ENCODE assay signal across 23 cellular contexts in the genomic region with DNA sequence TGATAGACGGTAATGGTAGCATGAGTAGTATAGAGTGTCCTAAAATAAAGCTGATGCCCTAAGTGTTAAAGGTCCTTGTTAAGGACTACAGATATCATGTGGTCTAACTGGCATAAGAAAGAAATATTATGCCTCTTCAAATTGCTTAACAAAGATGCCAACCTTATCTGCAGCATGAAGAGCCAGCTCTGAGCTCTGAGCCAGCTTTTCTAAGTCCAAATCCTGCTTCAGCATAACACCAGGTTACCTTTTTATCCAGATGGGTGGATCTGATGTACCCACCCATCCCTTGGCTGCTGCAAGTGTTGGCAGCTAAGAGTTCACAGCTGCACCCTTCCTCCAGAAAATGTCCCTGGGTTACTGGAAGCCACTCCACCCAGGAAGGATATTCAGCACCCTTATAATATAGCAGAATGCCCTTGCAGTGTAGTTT.
"Had no signal": no experiment of that assay in that cellular context is flagged by ENCODE, and none has a peak within 500 bp of the region (broad histone marks: within the 10 kb centered on the region; RNA-seq: fewer than 3 reads in every experiment).

No MANE protein-coding gene starts in this region.

- DNase-seq: hippocampal formation; kidney; lower lobe of right lung; mammary epithelial cell; mesenchymal stem cell; naive thymus-derived CD8-positive, alpha-beta T cell; nucleus accumbens; pancreas; stimulated activated CD4-positive, alpha-beta T cell treated with anti-CD3 and anti-CD28 coated beads, Interleukin-12 subunit alpha, Interleukin-12 subunit beta, amount 100 ng/mL, for 4 hours; stimulated activated CD4-positive, alpha-beta T cell treated with anti-CD3 and anti-CD28 coated beads, Interleukin-15, amount 100 ng/mL, for 24 hours; stimulated activated CD4-positive, alpha-beta T cell treated with anti-CD3 and anti-CD28 coated beads, Interleukin-2, amount 100 ng/mL, for 24 hours; stimulated activated CD4-positive, alpha-beta T cell treated with anti-CD3 and anti-CD28 coated beads, Interleukin-4, amount 100 ng/mL, for 1 hour; stimulated activated naive B cell treated with anti-CD40 and anti-IgM and Interleukin-4, amounts not matched to agents 10 μg/mL and 1 μg/mL and 100 μg/mL, for 72 hours; stimulated activated naive CD8-positive, alpha-beta T cell treated with anti-CD3 and anti-CD28 coated beads, Interleukin-15, Interleukin-2, amounts not matched to agents 100 U/mL and 50 U/mL, for 24 hours; stomach; testis; thyroid gland; transverse colon; upper lobe of left lung had no signal

- ATAC-seq: lower lobe of right lung; naive thymus-derived CD8-positive, alpha-beta T cell; pancreas; sciatic nerve; stimulated activated naive B cell treated with anti-CD40 and anti-IgM and Interleukin-4, amounts not matched to agents 10 μg/mL and 1 μg/mL and 100 μg/mL, for 72 hours; stimulated activated naive CD8-positive, alpha-beta T cell treated with anti-CD3 and anti-CD28 coated beads, Interleukin-15, Interleukin-2, amounts not matched to agents 100 U/mL and 50 U/mL, for 24 hours had no signal

- H3K9me3 ChIP-seq: lower lobe of right lung, pancreas, prostate gland, stomach, testis, thyroid gland, transverse colon, upper lobe of left lung, vagina had no signal

- H3K27me3 ChIP-seq: pancreas, stomach, testis, thyroid gland, transverse colon, upper lobe of left lung, vagina had no signal

- H3K4me3 ChIP-seq: lower lobe of right lung, pancreas, prostate gland, skin epidermis, stomach, testis, thyroid gland, transverse colon, upper lobe of left lung, vagina had no signal

- H3K4me1 ChIP-seq: lower lobe of right lung, pancreas, prostate gland, stomach, testis, thyroid gland, transverse colon, upper lobe of left lung, vagina had no signal

- H3K27ac ChIP-seq: lower lobe of right lung, pancreas, prostate gland, skin epidermis, stomach, testis, thyroid gland, transverse colon, upper lobe of left lung, vagina had no signal

- FAIRE-seq: kidney, pancreas had no signal
